In genomic region chr11:29166306-29166705, GRCh38 we compare ENCODE assay signal across 18 cellular contexts.
"Had no signal": no experiment of that assay in that cellular context is flagged by ENCODE, and none has a peak within 500 bp of the region (broad histone marks: within the 10 kb centered on the region; RNA-seq: fewer than 3 reads in every experiment).

No MANE protein-coding gene starts in this region.

- DNase-seq: effector CD8-positive, alpha-beta T cell; endodermal cell; foreskin keratinocyte; heart left ventricle; left cardiac atrium; left lung; mesenchymal stem cell; mucosa of descending colon; naive thymus-derived CD4-positive, alpha-beta T cell; right lobe of liver; stimulated activated CD4-positive, alpha-beta T cell treated with anti-CD3 and anti-CD28 coated beads, Interleukin-12 subunit alpha, Interleukin-12 subunit beta, amount 100 ng/mL, for 4 hours; stimulated activated CD4-positive, alpha-beta T cell treated with anti-CD3 and anti-CD28 coated beads, Interleukin-1b, Interleukin-23, amount 100 ng/mL, for 48 hours; stimulated activated CD4-positive, alpha-beta T cell treated with anti-CD3 and anti-CD28 coated beads, Interleukin-4, amount 100 ng/mL, for 1 hour; stimulated activated CD8-positive, alpha-beta memory T cell treated with anti-CD3 and anti-CD28 coated beads, Interleukin-4, amount 100 ng/mL, for 48 hours; stimulated activated naive CD4-positive, alpha-beta T cell; stimulated activated naive CD8-positive, alpha-beta T cell treated with anti-CD3 and anti-CD28 coated beads, Interleukin-15, amount 100 ng/mL, for 72 hours; trophoblast cell had no signal

- ATAC-seq: foreskin keratinocyte; gastroesophageal sphincter; heart left ventricle; left cardiac atrium; left lung; mucosa of descending colon; naive thymus-derived CD4-positive, alpha-beta T cell; right lobe of liver; stimulated activated naive CD8-positive, alpha-beta T cell treated with anti-CD3 and anti-CD28 coated beads, Interleukin-15, amount 100 ng/mL, for 72 hours had no signal
